ENCODE assay signal across 27 cellular contexts in genomic region chr7:132601783-132602182, GRCh38.
"Had no signal": no experiment of that assay in that cellular context is flagged by ENCODE, and none has a peak within 500 bp of the region (broad histone marks: within the 10 kb centered on the region; RNA-seq: fewer than 3 reads in every experiment).

No MANE protein-coding gene starts in this region.

- DNase-seq: natural killer cell; occipital lobe; ovary; posterior cingulate gyrus; psoas muscle; right cardiac atrium; right lobe of liver; sigmoid colon; small intestine; stimulated activated CD4-positive, alpha-beta T cell treated with anti-CD3 and anti-CD28 coated beads, Interleukin-15, amount 100 ng/mL, for 24 hours; stimulated activated CD4-positive, alpha-beta T cell treated with anti-CD3 and anti-CD28 coated beads, Interleukin-2, amount 100 ng/mL, for 24 hours; stimulated activated CD4-positive, alpha-beta T cell treated with anti-CD3 and anti-CD28 coated beads, Interleukin-2, amount 100 ng/mL, for 48 hours; stimulated activated CD4-positive, alpha-beta T cell treated with anti-CD3 and anti-CD28 coated beads, Interleukin-4, amount 100 ng/mL, for 24 hours; stimulated activated naive CD4-positive, alpha-beta T cell; stimulated activated naive CD8-positive, alpha-beta T cell treated with anti-CD3 and anti-CD28 coated beads, Interleukin-15, amount 100 ng/mL, for 72 hours; stimulated activated naive CD8-positive, alpha-beta T cell treated with anti-CD3 and anti-CD28 coated beads, Interleukin-15, Interleukin-2, amounts not matched to agents 100 U/mL and 50 U/mL, for 24 hours; thyroid gland; trophoblast cell; upper lobe of left lung had no signal

- H3K36me3 ChIP-seq: neural progenitor cell, ovary, right lobe of liver, sigmoid colon, thoracic aorta, thyroid gland, tibial nerve, upper lobe of left lung, vagina had no signal

- H3K4me3 ChIP-seq: neural progenitor cell, ovary, psoas muscle, right lobe of liver, sigmoid colon, thoracic aorta, thyroid gland, tibial nerve, upper lobe of left lung, vagina had no signal

- H3K36me3 Mint-ChIP-seq: natural killer cell; neural progenitor cell; stimulated activated memory B cell treated with anti-CD40 and anti-IgM and Interleukin-4, amounts not matched to agents 10 μg/mL and 1 μg/mL and 100 μg/mL, for 72 hours had no signal

- ATAC-seq: natural killer cell; psoas muscle; right cardiac atrium; right lobe of liver; stimulated activated memory B cell treated with anti-CD40 and anti-IgM and Interleukin-4, amounts not matched to agents 10 μg/mL and 1 μg/mL and 100 μg/mL, for 72 hours; stimulated activated naive CD8-positive, alpha-beta T cell treated with anti-CD3 and anti-CD28 coated beads, Interleukin-15, amount 100 ng/mL, for 72 hours; stimulated activated naive CD8-positive, alpha-beta T cell treated with anti-CD3 and anti-CD28 coated beads, Interleukin-15, Interleukin-2, amounts not matched to agents 100 U/mL and 50 U/mL, for 24 hours had no signal

- H3K27ac ChIP-seq: neural progenitor cell, ovary, parathyroid adenoma, psoas muscle, right lobe of liver, sigmoid colon, thoracic aorta, thyroid gland, tibial nerve, upper lobe of left lung, vagina had no signal

- H3K4me1 Mint-ChIP-seq: natural killer cell; nephron; stimulated activated memory B cell treated with anti-CD40 and anti-IgM and Interleukin-4, amounts not matched to agents 10 μg/mL and 1 μg/mL and 100 μg/mL, for 72 hours; stimulated activated naive CD8-positive, alpha-beta T cell treated with anti-CD3 and anti-CD28 coated beads, Interleukin-15, amount 100 ng/mL, for 72 hours had no signal

- H3K4me3 Mint-ChIP-seq: natural killer cell; nephron; neural progenitor cell; stimulated activated memory B cell treated with anti-CD40 and anti-IgM and Interleukin-4, amounts not matched to agents 10 μg/mL and 1 μg/mL and 100 μg/mL, for 72 hours; stimulated activated naive CD8-positive, alpha-beta T cell treated with anti-CD3 and anti-CD28 coated beads, Interleukin-15, amount 100 ng/mL, for 72 hours had no signal

- H3K9me3 ChIP-seq: ovary, psoas muscle, right lobe of liver, sigmoid colon, thoracic aorta, thyroid gland, tibial nerve, upper lobe of left lung, vagina had no signal

- H3K27me3 ChIP-seq: neural progenitor cell, ovary, sigmoid colon, thyroid gland, tibial nerve, upper lobe of left lung, vagina had no signal

- H3K4me1 ChIP-seq: parathyroid adenoma, psoas muscle, right lobe of liver, sigmoid colon, thyroid gland, tibial nerve, upper lobe of left lung, vagina had no signal

- H3K9me3 Mint-ChIP-seq: natural killer cell; nephron; stimulated activated memory B cell treated with anti-CD40 and anti-IgM and Interleukin-4, amounts not matched to agents 10 μg/mL and 1 μg/mL and 100 μg/mL, for 72 hours; stimulated activated naive CD8-positive, alpha-beta T cell treated with anti-CD3 and anti-CD28 coated beads, Interleukin-15, amount 100 ng/mL, for 72 hours had no signal

- H3K27ac Mint-ChIP-seq: natural killer cell; nephron; neural progenitor cell; progenitor cell of endocrine pancreas; stimulated activated memory B cell treated with anti-CD40 and anti-IgM and Interleukin-4, amounts not matched to agents 10 μg/mL and 1 μg/mL and 100 μg/mL, for 72 hours; stimulated activated naive CD8-positive, alpha-beta T cell treated with anti-CD3 and anti-CD28 coated beads, Interleukin-15, amount 100 ng/mL, for 72 hours had no signal
